ENCODE assay signal across 17 cellular contexts in the genomic region with DNA sequence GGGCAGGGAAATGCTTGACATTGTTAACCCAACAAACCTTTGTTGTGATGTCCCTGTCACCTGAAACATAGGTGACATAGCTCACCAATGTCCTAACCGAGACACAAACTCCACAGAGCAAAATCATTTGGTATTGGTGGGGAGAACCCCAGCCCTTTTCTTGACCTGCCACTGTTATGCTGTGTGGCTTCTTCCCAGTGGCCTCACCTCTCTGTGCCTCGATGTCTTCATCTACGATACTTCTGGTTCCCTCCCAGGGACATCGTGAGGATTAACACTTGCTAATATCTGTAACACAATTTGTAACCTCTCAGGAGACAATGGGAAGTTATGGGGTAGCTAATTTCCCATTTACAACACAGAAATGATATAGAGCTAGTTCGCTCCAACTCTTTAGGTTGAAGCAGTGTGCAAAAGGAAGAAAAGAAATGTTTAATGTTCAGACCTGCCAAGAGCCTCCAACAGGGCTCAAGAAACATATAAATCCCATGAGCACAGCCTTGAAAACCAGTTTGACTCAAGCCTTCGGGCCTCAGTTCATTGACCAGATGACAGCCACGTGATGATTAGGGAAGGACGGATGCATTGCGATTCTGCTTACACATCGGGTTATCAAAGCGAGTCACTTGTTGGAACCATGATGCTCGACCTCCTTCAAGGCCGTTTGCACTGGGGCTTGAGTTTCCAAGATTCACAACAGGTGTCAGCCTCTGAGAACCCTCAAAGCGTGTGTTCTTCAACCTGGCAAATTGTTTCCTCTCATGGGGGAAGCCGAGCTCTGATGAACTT. TPM values are rescaled to one million over a fixed set of nuclear protein-coding genes. Genes with fewer than 3 reads are reported as not detected.
A peak's percentile ranks its signal among the peaks of the same experiment; 100 is the strongest.
DNase-seq lines count a peak whose midpoint lies in the region; TF ChIP-seq lines count a peak whose summit lies in the region.
"Had no signal": no experiment of that assay in that cellular context is flagged by ENCODE, and none has a peak within 500 bp of the region (broad histone marks: within the 10 kb centered on the region; RNA-seq: fewer than 3 reads in every experiment).

No MANE protein-coding gene starts in this region.

- H3K27ac ChIP-seq in GM23248 (no peak overlapping the region), esophagus squamous epithelium (no peak overlapping the region)
- H3K27ac ChIP-seq: 22Rv1, BLaER1, C4-2B had no signal

- no peaks in the 10 kb centered on the region for H3F3A ChIP-seq in GM23248 (ENCODE audit: insufficient read depth)

- H3K36me3 ChIP-seq in GM23248 (ENCODE audit: low read depth) = no peaks in the 10 kb centered on the region
- no peaks in the 10 kb centered on the region for H3K36me3 ChIP-seq in esophagus squamous epithelium
- H3K36me3 ChIP-seq: BLaER1, HAP-1 had no signal

- no peaks in the 10 kb centered on the region for H3K79me2 ChIP-seq in GM23248 (ENCODE audit: insufficient read depth)

- TF ChIP-seq POLR2A in esophagus squamous epithelium (IDR thresholded peaks at IDR 0.05) = no peak

- no peak overlapping the region for H3K9ac ChIP-seq in GM23248
- H3K9ac ChIP-seq: BLaER1 had no signal

- no peaks in the 10 kb centered on the region for H3K9me3 ChIP-seq in GM23248 (ENCODE audit: low read depth)
- no peaks in the 10 kb centered on the region for H3K9me3 ChIP-seq in esophagus squamous epithelium
- H3K9me3 ChIP-seq: BLaER1, Caco-2, HAP-1 had no signal

- no peaks in the 10 kb centered on the region for H3K9me2 ChIP-seq in GM23248 (ENCODE audit: insufficient read depth)

- intact Hi-C loops in esophagus squamous epithelium (cut with DNase I) = no loop called here
- intact Hi-C loops in posterior vena cava (cut with DNase I) = loop anchor here in 1 of 2 donors (1.0 kb wide), 1 partner anchor 25 kb away; no protein-coding TSS in a partner anchor

- H3K4me2 ChIP-seq in GM23248 (ENCODE audit: unreplicated experiment) = no peak overlapping the region
- H3K4me2 ChIP-seq: BLaER1 had no signal

- no peak overlapping the region for H3K4me3 ChIP-seq in fibroblast of mammary gland (ENCODE audit: control insufficient read depth, low read depth, low read length)
- H3K4me3 ChIP-seq in GM23248 = no peak overlapping the region
- H3K4me3 ChIP-seq in esophagus squamous epithelium = no peak overlapping the region
- H3K4me3 ChIP-seq: BLaER1, HAP-1 had no signal

- WGBS in GM23248 (ENCODE audit: low coverage in 1 of 2, low lambda C conversion rate in 2 of 2, missing lambda C conversion rate in 2 of 2), 2 experiments = 80% methylated on average over 15 of the region's 15 CpGs
- 87 to 91% methylated on average over 14 to 15 of the region's 15 CpGs for WGBS in esophagus squamous epithelium, 2 donors

- no peaks in the 10 kb centered on the region for H3K4me1 ChIP-seq in GM23248 (ENCODE audit: insufficient read depth)
- peaks cover 0 to 9% (median 0%) of the 10 kb centered on the region in 3 donors for H3K4me1 ChIP-seq in esophagus squamous epithelium
- H3K4me1 ChIP-seq: BLaER1, Caco-2, HAP-1 had no signal

- no peaks in the 10 kb centered on the region for H3K27me3 ChIP-seq in GM23248 (replicated peaks; ENCODE audit: insufficient read depth)
- peaks cover 0 to 4% (median 0%) of the 10 kb centered on the region in 4 donors for H3K27me3 ChIP-seq in esophagus squamous epithelium
- H3K27me3 ChIP-seq: BLaER1 had no signal

- TF ChIP-seq CTCF in fibroblast of mammary gland (conservative IDR thresholded peaks at IDR 0.05; ENCODE audit: control insufficient read depth, insufficient read depth, low read depth, low read length) = no peak
- no peak for TF ChIP-seq CTCF in esophagus squamous epithelium (IDR thresholded peaks at IDR 0.05)

- DNase-seq in DMS79 treated with DMSO at 0.1 percent for 48 hours (lab: John Stamatoyannopoulos, UW) (peak; percentile 11), DMS79 (lab: John Stamatoyannopoulos, UW) (no peak), amniotic epithelial cell (ENCODE audit: low read depth) (peak; percentile 6), fibroblast of mammary gland (ENCODE audit: low read depth) (peak; percentile 7), GM23248 (no peak), esophagus squamous epithelium (lab: John Stamatoyannopoulos, UW) (no peak), posterior vena cava (ENCODE audit: low spot score) (no peak)
- DNase-seq: Caco-2; CD4-positive, CD25-positive, alpha-beta regulatory T cell; CD8-positive, alpha-beta T cell; DMS153; GF-D8; GOT3 had no signal

- no peaks in the 10 kb centered on the region for H4K20me1 ChIP-seq in GM23248 (ENCODE audit: insufficient read depth)
- H4K20me1 ChIP-seq: BLaER1 had no signal

- no peak overlapping the region for H2AFZ ChIP-seq in GM23248

- in situ Hi-C loops in GM23248 (cut with MboI) = no loop called here

RNA-seq across cellular contexts. Expression of a gene that starts 37.8 kb away (rescaled TPM):
- total RNA-seq in GM23248 (2014; rRNA removed; shearing (Covaris generic)) = 0.38 and 0.54 TPM in 2 replicates
- polyA plus RNA-seq in GM23248 (2016; fragmentation: Nextera tagmentation; extraction: Ambion mirVana) = 0.55 and 0.62 TPM in 2 replicates
- 10 to 100 TPM; 11.6 to 23.7 (median 17.7) TPM for total RNA-seq in esophagus squamous epithelium
- total RNA-seq in posterior vena cava = 1 to 10 TPM; 4.3 to 6.4 TPM
- total RNA-seq: CD4-positive, CD25-positive, alpha-beta regulatory T cell; CD8-positive, alpha-beta T cell had no signal
- polyA plus RNA-seq: CD4-positive, CD25-positive, alpha-beta regulatory T cell had no signal

Comparison
In these comparisons a context has a peak if more than half of its experiments do, and no peak if none do; other contexts are left out.
1. DNase-seq: peak in DMS79 treated with DMSO at 0.1 percent for 48 hours (single experiment), amniotic epithelial cell (single experiment) and fibroblast of mammary gland (single experiment); none in DMS79 (single experiment), GM23248 (single experiment), esophagus squamous epithelium (single experiment) and posterior vena cava (single experiment).